ENCODE assay signal across 8 cellular contexts in genomic region chr11:123479048-123479837, GRCh38. TPM values are rescaled to one million over a fixed set of nuclear protein-coding genes. Genes with fewer than 3 reads are reported as not detected.
A peak's percentile ranks its signal among the peaks of the same experiment; 100 is the strongest.
DNase-seq lines count a peak whose midpoint lies in the region; ATAC-seq, FAIRE-seq and TF ChIP-seq lines count a peak whose summit lies in the region.

No MANE protein-coding gene starts in this region.

- peaks cover 0 to 8% of the 10 kb centered on the region in 2 donors for H3K4me1 ChIP-seq in gastrocnemius medialis

- H3K36me3 Mint-ChIP-seq in CD14-positive monocyte (peaks cover 27 to 29% of the 10 kb centered on the region in 2 donors), WTC11 (peaks cover 7% of the 10 kb centered on the region)

- TF ChIP-seq POLR2A in gastrocnemius medialis (IDR thresholded peaks at IDR 0.05) = no peak

- H3K9me3 ChIP-seq in gastrocnemius medialis = no peaks in the 10 kb centered on the region

- H3K27ac ChIP-seq in gastrocnemius medialis = no peak overlapping the region

- H3K4me3 Mint-ChIP-seq in CD14-positive monocyte (peak overlapping the region; percentile 54 to 83), WTC11 (no peak overlapping the region)

- H3K9me3 Mint-ChIP-seq in CD14-positive monocyte (peaks cover 0 to 3% (median 0%) of the 10 kb centered on the region in 7 donors), WTC11 (no peaks in the 10 kb centered on the region)

- no peak overlapping the region for H3K4me3 ChIP-seq in gastrocnemius medialis

- in situ Hi-C loops in gastrocnemius medialis (cut with MboI; ENCODE audit: low sequenced_read_pairs in 4 of 4) = loop anchor here (5.0 to 10.0 kb wide), 3 partner anchors 72 to 177 kb away; no protein-coding TSS in a partner anchor

- H3K4me1 Mint-ChIP-seq in CD14-positive monocyte = peaks cover 76% of the 10 kb centered on the region
- H3K4me1 Mint-ChIP-seq in WTC11 = peaks cover 40% of the 10 kb centered on the region

- no peaks in the 10 kb centered on the region for H3K27me3 Mint-ChIP-seq in CD14-positive monocyte (ENCODE audit: low read depth in 3 of 3)
- no peaks in the 10 kb centered on the region for H3K27me3 Mint-ChIP-seq in WTC11 (ENCODE audit: low read depth)

- no peak for TF ChIP-seq CTCF in CD14-positive monocyte (IDR thresholded peaks at IDR 0.05)
- TF ChIP-seq CTCF in WTC11 (IDR thresholded peaks at IDR 0.05) = no peak
- no peak for TF ChIP-seq CTCF in gastrocnemius medialis (IDR thresholded peaks at IDR 0.05 in 4 of 5, conservative IDR thresholded peaks at IDR 0.05 in 1 of 5)

- DNase-seq in CD14-positive monocyte (ENCODE audit: low spot score) = peak; percentile 55
- DNase-seq in WTC11 (ENCODE audit: low spot score) = no peak
- no peak for DNase-seq in AG08395 (ENCODE audit: low spot score)
- no peak for DNase-seq in gastrocnemius medialis
- DNase-seq in RCC 7860 (ENCODE audit: low spot score) = no peak

- CTCF ChIA-PET in WTC11 (lab: Charles Lee) = interaction anchor here (0.5 to 6.3 kb wide), 41 partner anchors 9 to 891 kb away, joined by 3 to 217 read pairs (median 4); partner anchors contain the start of gene HSPA8

- intact Hi-C loops in CD14-positive monocyte (cut with micrococcal nuclease) = loop anchor here (2.0 to 5.0 kb wide), 4 partner anchors 72 to 177 kb away; no protein-coding TSS in a partner anchor
- intact Hi-C loops in gastrocnemius medialis (cut with DNase I; ENCODE audit: low total_unique reads) = no loop called here

- no peaks in the 10 kb centered on the region for H3K36me3 ChIP-seq in gastrocnemius medialis

- peak overlapping the region; percentile 77 to 94 (median 87) for H3K27ac Mint-ChIP-seq in CD14-positive monocyte
- H3K27ac Mint-ChIP-seq in WTC11 = 0 out of 2 replicates have a peak overlapping the region, but pooled peaks have one; percentile 27

- POLR2A ChIA-PET in WTC11 (lab: Charles Lee) = interaction anchor here (0.6 kb wide), 1 partner anchor 12 kb away, joined by 3 read pairs; no protein-coding TSS in a partner anchor

- no peaks in the 10 kb centered on the region for H3K27me3 ChIP-seq in gastrocnemius medialis

- no peak for FAIRE-seq in RCC 7860 (lab: Jason Lieb, UNC)

- peak; percentile 72 for ATAC-seq in GM19395 (IDR thresholded peaks at IDR 0.05; ENCODE audit: unreplicated experiment)
- ATAC-seq in HG03103 (IDR thresholded peaks at IDR 0.05; ENCODE audit: low read depth, unreplicated experiment) = peak; percentile 39
- ATAC-seq in WTC11 = no peak
- ATAC-seq in gastrocnemius medialis = no peak
- no peak for ATAC-seq in esophagus mucosa

TF ChIP-seq in WTC11, 78 proteins besides CTCF, POLR2A, EP300 and RAD21:
- TF ChIP-seq ELF4 (CRISPR knock-in tag; IDR thresholded peaks at IDR 0.05; ENCODE audit: low read depth) = no peak
- no peak for TF ChIP-seq ETV6 (CRISPR knock-in tag; IDR thresholded peaks at IDR 0.05)
- no peak for TF ChIP-seq PREB (CRISPR knock-in tag; IDR thresholded peaks at IDR 0.05; ENCODE audit: borderline replicate concordance)
- no peak for TF ChIP-seq ZNF121 (CRISPR knock-in tag; IDR thresholded peaks at IDR 0.05)
- no peak for TF ChIP-seq MLX (CRISPR knock-in tag; IDR thresholded peaks at IDR 0.05)
- TF ChIP-seq PRRX2 (CRISPR knock-in tag; IDR thresholded peaks at IDR 0.05) = no peak
- no peak for TF ChIP-seq ARID4B (CRISPR knock-in tag; IDR thresholded peaks at IDR 0.05; ENCODE audit: borderline replicate concordance)
- no peak for TF ChIP-seq ATF3 (CRISPR knock-in tag; conservative IDR thresholded peaks at IDR 0.05)
- no peak for TF ChIP-seq NFYB (CRISPR knock-in tag; conservative IDR thresholded peaks at IDR 0.05; ENCODE audit: low read depth)
- TF ChIP-seq ZBTB43 (CRISPR knock-in tag; IDR thresholded peaks at IDR 0.05) = no peak
- no peak for TF ChIP-seq EMX1 (CRISPR knock-in tag; IDR thresholded peaks at IDR 0.05)
- no peak for TF ChIP-seq ZNF138 (CRISPR knock-in tag; conservative IDR thresholded peaks at IDR 0.05)
- no peak for TF ChIP-seq ZMAT4 (CRISPR knock-in tag; IDR thresholded peaks at IDR 0.05)
- TF ChIP-seq NFATC4 (CRISPR knock-in tag; IDR thresholded peaks at IDR 0.05) = no peak
- no peak for TF ChIP-seq CDX4 (CRISPR knock-in tag; IDR thresholded peaks at IDR 0.05; ENCODE audit: borderline replicate concordance)
- no peak for TF ChIP-seq CREB1 (CRISPR knock-in tag; IDR thresholded peaks at IDR 0.05)
- TF ChIP-seq ZBTB21 (CRISPR knock-in tag; IDR thresholded peaks at IDR 0.05; ENCODE audit: borderline replicate concordance) = no peak
- no peak for TF ChIP-seq TCF7 (CRISPR knock-in tag; IDR thresholded peaks at IDR 0.05; ENCODE audit: low read depth)

RNA-seq across cellular contexts. Expression of gene GRAMD1B, which starts 49.2 kb away (rescaled TPM):
- 1 to 10 TPM; 3.2 to 3.3 TPM for polyA plus RNA-seq in CD14-positive monocyte
- total RNA-seq in WTC11 (2021) (22.1 to 31.5 TPM (median 23.3 TPM) in 3 replicates), gastrocnemius medialis (1 to 10 TPM; 2.1 to 7.8 (median 3.2) TPM), esophagus mucosa (1.4 TPM)

Comparison
In these comparisons a context has a peak if more than half of its experiments do, and no peak if none do; other contexts are left out.
1. ATAC-seq: peak in GM19395 (single experiment) and HG03103 (single experiment); none in WTC11 (single experiment), gastrocnemius medialis (0 of 2) and esophagus mucosa (single experiment).